Comparison of ENCODE assay signal across 1 cellular context in genomic region chr13:106416645-106417044, GRCh38.
TF ChIP-seq lines count a peak whose summit lies in the region.

No MANE protein-coding gene starts in this region.

TF ChIP-seq in K562, 482 proteins besides CTCF, POLR2A, EP300 and RAD21 (continued from another document):
- TF ChIP-seq USF1 (CRISPR knock-in tag; IDR thresholded peaks at IDR 0.05) (0 out of 2 replicates have a peak, but pooled peaks have one; percentile 40), TARDBP (IDR thresholded peaks at IDR 0.05) (no peak), PKNOX1 (IDR thresholded peaks at IDR 0.05) (0 out of 2 replicates have a peak, but pooled peaks have one; percentile 8), ZBTB9 (CRISPR knock-in tag; IDR thresholded peaks at IDR 0.05) (no peak), PPARD (CRISPR knock-in tag; IDR thresholded peaks at IDR 0.05) (no peak), RBM34 (IDR thresholded peaks at IDR 0.05; ENCODE audit: borderline replicate concordance, insufficient read depth, low read length) (no peak), NFATC3 (IDR thresholded peaks at IDR 0.05) (no peak), ZSCAN32 (CRISPR knock-in tag; IDR thresholded peaks at IDR 0.05) (no peak), RAD51 (IDR thresholded peaks at IDR 0.05; ENCODE audit: borderline replicate concordance, low read depth) (peak; percentile 84), ELF1 (tag; IDR thresholded peaks at IDR 0.05) (0 out of 2 replicates have a peak, but pooled peaks have one; percentile 21), UBTF (IDR thresholded peaks at IDR 0.05; ENCODE audit: borderline replicate concordance in 1 of 2, low read depth in 2 of 2, low read length in 2 of 2) (no peak)
